In genomic region chr2:108324531-108325256, GRCh38 we compare ENCODE assay signal across 18 cellular contexts. TPM values are rescaled to one million over a fixed set of nuclear protein-coding genes. Genes with fewer than 3 reads are reported as not detected.
DNase-seq lines count a peak whose midpoint lies in the region; ATAC-seq and TF ChIP-seq lines count a peak whose summit lies in the region.
"Had no signal": no experiment of that assay in that cellular context is flagged by ENCODE, and none has a peak within 500 bp of the region (broad histone marks: within the 10 kb centered on the region; RNA-seq: fewer than 3 reads in every experiment).

No MANE protein-coding gene starts in this region.

- H3K27ac ChIP-seq in PC-3 (ENCODE audit: low read length) (peak overlapping the region; percentile 26), epithelial cell of prostate (peak overlapping the region; percentile 92), heart left ventricle (no peak overlapping the region)

- CTCF ChIA-PET in PC-3 (lab: Charles Lee) = interaction anchor here (0.5 kb wide), 1 partner anchor 71 kb away, joined by 3 read pairs; no protein-coding TSS in a partner anchor

- no peaks in the 10 kb centered on the region for H3F3A ChIP-seq in PC-3 (ENCODE audit: low read length, unreplicated experiment)

- no peaks in the 10 kb centered on the region for H3K9me3 ChIP-seq in PC-3 (ENCODE audit: low read length)
- no peaks in the 10 kb centered on the region for H3K9me3 ChIP-seq in heart left ventricle

- no peaks in the 10 kb centered on the region for H4K20me1 ChIP-seq in PC-3 (ENCODE audit: low read length)

- no peak for TF ChIP-seq CTCF in AG10803 (conservative IDR thresholded peaks at IDR 0.05; ENCODE audit: low read length)
- TF ChIP-seq CTCF in PC-3 (conservative IDR thresholded peaks at IDR 0.05; ENCODE audit: low read depth, low read length) = no peak
- no peak for TF ChIP-seq CTCF in progenitor cell of endocrine pancreas (IDR thresholded peaks at IDR 0.05; ENCODE audit: unreplicated experiment)
- no peak for TF ChIP-seq CTCF in heart left ventricle (IDR thresholded peaks at IDR 0.05)

- POLR2A ChIA-PET in PC-3 (lab: Charles Lee; ENCODE audit: unreplicated experiment) = interaction anchor here (0.8 kb wide), 1 partner anchor 52 kb away, joined by 4 read pairs; no protein-coding TSS in a partner anchor

- no peak overlapping the region for H2AFZ ChIP-seq in PC-3 (ENCODE audit: low read length)

- intact Hi-C loops in PC-3 (cut with micrococcal nuclease) (no loop called here), heart left ventricle (cut with DNase I) (no loop called here)

- TF ChIP-seq POLR2A in heart left ventricle (IDR thresholded peaks at IDR 0.05) = no peak

- no peaks in the 10 kb centered on the region for H3K79me2 ChIP-seq in PC-3 (ENCODE audit: low read length)

- WGBS in heart left ventricle, 4 donors = 80 to 83% (median 82%) methylated on average over 2 of the region's 2 CpGs

- H3K4me3 ChIP-seq in AG10803 (ENCODE audit: low read length) (no peak overlapping the region), PC-3 (ENCODE audit: low read length) (no peak overlapping the region), heart left ventricle (no peak overlapping the region)

- H3K36me3 ChIP-seq in PC-3 (ENCODE audit: low read depth, low read length) = no peaks in the 10 kb centered on the region
- H3K36me3 ChIP-seq in heart left ventricle = no peaks in the 10 kb centered on the region

- no TSS peak for BruUV-seq in PC-3 (replicated peaks; lab: Mats Ljungman, UMichigan)

- H3K9ac ChIP-seq in PC-3 (ENCODE audit: low read length) = no peak overlapping the region

- no peak overlapping the region for H3K4me2 ChIP-seq in PC-3 (ENCODE audit: low read length)

- ATAC-seq in PC-3 (peak; percentile 66), heart left ventricle (no peak)
- ATAC-seq: stimulated activated memory B cell treated with anti-CD40 and anti-IgM and Interleukin-4, amounts not matched to agents 10 μg/mL and 1 μg/mL and 100 μg/mL, for 72 hours had no signal

- H3K27me3 Mint-ChIP-seq in progenitor cell of endocrine pancreas = no peaks in the 10 kb centered on the region

- DNase-seq in AG10803 (ENCODE audit: low read depth) (peak; percentile 62), PC-3 (peak; percentile 46), epithelial cell of prostate (ENCODE audit: low read depth, low spot score) (peak; percentile 56), myocyte (ENCODE audit: low read depth) (peak; percentile 60), progenitor cell of endocrine pancreas (ENCODE audit: low spot score, unreplicated experiment) (no peak), UCSD-AML1 (lab: John Stamatoyannopoulos, UW; ENCODE audit: unreplicated experiment) (no peak), heart left ventricle (no peak)
- no peak for DNase-seq in activated CD4-positive, CD25-positive, alpha-beta regulatory T cell (lab: John Stamatoyannopoulos, UW)
- DNase-seq: activated CD4-positive, alpha-beta T cell treated with anti-CD3 and anti-CD28 coated beads, Interleukin-2, amount 50 U/mL, for 4 hours; C1 segment of cervical spinal cord; GF-D8; midbrain; NCI-H446 treated with DMSO at 0.1 percent for 48 hours; posterior cingulate gyrus; stimulated activated CD4-positive, alpha-beta T cell treated with anti-CD3 and anti-CD28 coated beads, Interleukin-4, amount 100 ng/mL, for 24 hours; T-helper 2 cell had no signal

- H3K9me3 Mint-ChIP-seq in progenitor cell of endocrine pancreas (ENCODE audit: low read depth) = peaks cover 14% of the 10 kb centered on the region
- H3K9me3 Mint-ChIP-seq: brain; stimulated activated memory B cell treated with anti-CD40 and anti-IgM and Interleukin-4, amounts not matched to agents 10 μg/mL and 1 μg/mL and 100 μg/mL, for 72 hours had no signal

- H3K4me1 ChIP-seq in PC-3 (ENCODE audit: insufficient read depth, low read length) (peaks cover 23% of the 10 kb centered on the region), heart left ventricle (no peaks in the 10 kb centered on the region)

- H3K36me3 Mint-ChIP-seq in progenitor cell of endocrine pancreas (ENCODE audit: insufficient read depth) = no peaks in the 10 kb centered on the region
- H3K36me3 Mint-ChIP-seq: brain; stimulated activated memory B cell treated with anti-CD40 and anti-IgM and Interleukin-4, amounts not matched to agents 10 μg/mL and 1 μg/mL and 100 μg/mL, for 72 hours had no signal

- no peak overlapping the region for H3K27ac Mint-ChIP-seq in progenitor cell of endocrine pancreas
- H3K27ac Mint-ChIP-seq: brain; stimulated activated memory B cell treated with anti-CD40 and anti-IgM and Interleukin-4, amounts not matched to agents 10 μg/mL and 1 μg/mL and 100 μg/mL, for 72 hours had no signal

- H3K4me1 Mint-ChIP-seq in progenitor cell of endocrine pancreas (ENCODE audit: low read depth) = peaks cover 8% of the 10 kb centered on the region
- H3K4me1 Mint-ChIP-seq: brain; stimulated activated memory B cell treated with anti-CD40 and anti-IgM and Interleukin-4, amounts not matched to agents 10 μg/mL and 1 μg/mL and 100 μg/mL, for 72 hours had no signal

- no peak overlapping the region for H3K4me3 Mint-ChIP-seq in progenitor cell of endocrine pancreas (ENCODE audit: low read depth)
- H3K4me3 Mint-ChIP-seq: brain; stimulated activated memory B cell treated with anti-CD40 and anti-IgM and Interleukin-4, amounts not matched to agents 10 μg/mL and 1 μg/mL and 100 μg/mL, for 72 hours had no signal

- H3K27me3 ChIP-seq in PC-3 (ENCODE audit: low read length) = no peaks in the 10 kb centered on the region
- H3K27me3 ChIP-seq in heart left ventricle = no peaks in the 10 kb centered on the region

- no peaks in the 10 kb centered on the region for H3K9me2 ChIP-seq in PC-3 (replicated peaks; ENCODE audit: low read length)

RNA-seq across cellular contexts. Expression of gene SULT1C2, which starts 36.0 kb away (rescaled TPM):
- total RNA-seq in PC-3 (2014; rRNA removed) (not detected in 2 replicates), myocyte (0.16 and 0.37 TPM in 2 replicates), progenitor cell of endocrine pancreas (15.4 and 16.3 TPM in 2 replicates), heart left ventricle (1 to 10 TPM in 2 of 9 donors, under 1 TPM in 5, not detected in 2; 0.16 to 2.9 (median 0.65) TPM)
- polyA plus RNA-seq in myocyte (2012) = 0.04 TPM
- polyA plus RNA-seq in heart left ventricle = 1 to 10 TPM in 1 of 2 donors, not detected in 1; 1.1 TPM

RNA-seq across cellular contexts. Expression of gene SULT1C4, which starts 53.1 kb away (rescaled TPM):
- total RNA-seq in PC-3 (2014; rRNA removed) (not detected in 2 replicates), myocyte (not detected in 2 replicates), progenitor cell of endocrine pancreas (31.2 and 35.5 TPM in 2 replicates), heart left ventricle (1 to 10 TPM; 1.2 to 5.5 (median 4.1) TPM)
- polyA plus RNA-seq in myocyte (2012) = 0.04 TPM
- 1 to 10 TPM in 1 of 2 donors, under 1 TPM in 1; 0.95 to 3.0 TPM for polyA plus RNA-seq in heart left ventricle

Comparison
In these comparisons a context has a peak if more than half of its experiments do, and no peak if none do; other contexts are left out.
1. DNase-seq: peak in AG10803 (single experiment), PC-3 (single experiment), epithelial cell of prostate (single experiment) and myocyte (single experiment); none in activated CD4-positive, CD25-positive, alpha-beta regulatory T cell (0 of 4), progenitor cell of endocrine pancreas (single experiment), UCSD-AML1 (single experiment) and heart left ventricle (0 of 5).
2. H3K27ac ChIP-seq: peak in PC-3 (single experiment) and epithelial cell of prostate (single experiment); none in heart left ventricle (0 of 12).